ENCODE assay signal across 30 cellular contexts in genomic region chr12:10086387-10086786, GRCh38. TPM values are rescaled to one million over a fixed set of nuclear protein-coding genes. Genes with fewer than 3 reads are reported as not detected.
"Had no signal": no experiment of that assay in that cellular context is flagged by ENCODE, and none has a peak within 500 bp of the region (broad histone marks: within the 10 kb centered on the region; RNA-seq: fewer than 3 reads in every experiment).

No MANE protein-coding gene starts in this region.

- H2AFZ ChIP-seq: neural progenitor cell had no signal

- H3K4me3 ChIP-seq: neural progenitor cell, ovary, psoas muscle, skin epidermis, stomach, thoracic aorta, thyroid gland, tibial nerve, upper lobe of left lung, vagina had no signal

- H3K4me1 ChIP-seq: psoas muscle, thyroid gland, vagina had no signal

- H3K4me2 ChIP-seq: neural progenitor cell had no signal

- ATAC-seq: naive thymus-derived CD4-positive, alpha-beta T cell; natural killer cell; psoas muscle; right cardiac atrium; sciatic nerve; stimulated activated effector memory CD8-positive, alpha-beta T cell treated with anti-CD3 and anti-CD28 coated beads, Interleukin-12 subunit alpha, Interleukin-12 subunit beta, amount 100 ng/mL, for 72 hours; stimulated activated naive B cell treated with anti-CD40 and anti-IgM and Interleukin-4, amounts not matched to agents 10 μg/mL and 1 μg/mL and 100 μg/mL, for 72 hours had no signal

- H3K9me3 ChIP-seq: ovary, psoas muscle, thoracic aorta, thyroid gland, upper lobe of left lung, vagina had no signal

- DNase-seq: naive thymus-derived CD4-positive, alpha-beta T cell; natural killer cell; occipital lobe; ovary; psoas muscle; right cardiac atrium; stimulated activated CD4-positive, alpha-beta T cell treated with anti-CD3 and anti-CD28 coated beads, Interleukin-15, amount 100 ng/mL, for 24 hours; stimulated activated CD4-positive, alpha-beta T cell treated with anti-CD3 and anti-CD28 coated beads, Interleukin-2, amount 100 ng/mL, for 24 hours; stimulated activated CD4-positive, alpha-beta T cell treated with anti-CD3 and anti-CD28 coated beads, Interleukin-2, amount 100 ng/mL, for 48 hours; stimulated activated CD4-positive, alpha-beta T cell treated with anti-CD3 and anti-CD28 coated beads, Interleukin-4, amount 100 ng/mL, for 24 hours; stimulated activated naive B cell treated with anti-CD40 and anti-IgM and Interleukin-4, amounts not matched to agents 10 μg/mL and 1 μg/mL and 100 μg/mL, for 72 hours; stimulated activated naive CD4-positive, alpha-beta T cell treated with Interleukin-2 at 50 U/mL for 16 hours; stomach; thyroid gland; trophoblast cell; upper lobe of left lung had no signal

- FAIRE-seq: urothelium cell line had no signal

- H3K27me3 ChIP-seq: neural progenitor cell, ovary, stomach, thyroid gland, tibial nerve, upper lobe of left lung, vagina had no signal

- H3K27ac ChIP-seq: neural progenitor cell, ovary, psoas muscle, skin epidermis, stomach, thoracic aorta, thyroid gland, tibial nerve, vagina had no signal

- H3K36me3 ChIP-seq: neural progenitor cell, ovary, stomach, thoracic aorta, thyroid gland, tibial nerve, vagina had no signal

- H3K9ac ChIP-seq: neural progenitor cell had no signal

RNA-seq across cellular contexts. Expression of gene CLEC1A, which starts 12.4 kb away (rescaled TPM):
- total RNA-seq: natural killer cell, osteoblast, progenitor cell of endocrine pancreas, renal cortical epithelial cell had no signal
- polyA plus RNA-seq: naive thymus-derived CD4-positive, alpha-beta T cell; neural cell had no signal

RNA-seq across cellular contexts. Expression of gene CLEC7A, which starts 43.6 kb away (rescaled TPM):
- total RNA-seq: progenitor cell of endocrine pancreas had no signal
- polyA plus RNA-seq: naive thymus-derived CD4-positive, alpha-beta T cell; neural cell had no signal

RNA-seq across cellular contexts. Expression of gene CLEC9A, which starts 55.9 kb away (rescaled TPM):
- total RNA-seq: occipital lobe, osteoblast, progenitor cell of endocrine pancreas, psoas muscle, renal cortical epithelial cell, subcutaneous adipose tissue, temporal lobe, thoracic aorta, thyroid gland, vagina had no signal
- polyA plus RNA-seq: naive thymus-derived CD4-positive, alpha-beta T cell; neural cell; right cardiac atrium had no signal
